ENCODE assay signal across 15 cellular contexts in genomic region chr6:129890164-129890563, GRCh38. TPM values are rescaled to one million over a fixed set of nuclear protein-coding genes. Genes with fewer than 3 reads are reported as not detected.
DNase-seq lines count a peak whose midpoint lies in the region; ATAC-seq and TF ChIP-seq lines count a peak whose summit lies in the region.
"Had no signal": no experiment of that assay in that cellular context is flagged by ENCODE, and none has a peak within 500 bp of the region (broad histone marks: within the 10 kb centered on the region; RNA-seq: fewer than 3 reads in every experiment).

No MANE protein-coding gene starts in this region.

- H3K4me3 ChIP-seq in GM23248 (no peak overlapping the region), SK-N-MC (no peak overlapping the region), fibroblast of the aortic adventitia (ENCODE audit: low read depth, low read length) (no peak overlapping the region)

- H3K9ac ChIP-seq in GM23248 (no peak overlapping the region), SK-N-MC (ENCODE audit: insufficient read length) (no peak overlapping the region)

- TF ChIP-seq CTCF in fibroblast of the aortic adventitia (IDR thresholded peaks at IDR 0.05; ENCODE audit: insufficient read depth, low read length): no peak

- H3K79me2 ChIP-seq in GM23248 (ENCODE audit: insufficient read depth): no peaks in the 10 kb centered on the region

- peak; percentile 11 for DNase-seq in AG08396 (ENCODE audit: low spot score)
- peak; percentile 64 for DNase-seq in GM23248
- no peak for DNase-seq in SK-N-MC (ENCODE audit: low read depth, low spot score)
- DNase-seq in fibroblast of the aortic adventitia (ENCODE audit: low read depth): peak; percentile 37
- no peak for DNase-seq in HK-2 (ENCODE audit: unreplicated experiment)
- no peak for DNase-seq in NCI-H2029 (lab: John Stamatoyannopoulos, UW)
- DNase-seq: activated CD8-positive, alpha-beta memory T cell treated with anti-CD3 and anti-CD28 coated beads for 24 hours; COR-L47; GOT3; NCI-H187; SHP77 treated with DMSO at 0.1 percent for 48 hours had no signal

- ATAC-seq in GM21360 (IDR thresholded peaks at IDR 0.05; ENCODE audit: unreplicated experiment) (no peak), HG03139 (IDR thresholded peaks at IDR 0.05; ENCODE audit: unreplicated experiment) (no peak)

- peaks cover 10% of the 10 kb centered on the region for H3F3A ChIP-seq in GM23248 (ENCODE audit: insufficient read depth)

- 40 to 44% methylated on average over 2 of the region's 2 CpGs for WGBS in GM23248 (ENCODE audit: low coverage in 1 of 2, low lambda C conversion rate in 2 of 2, missing lambda C conversion rate in 2 of 2), 2 experiments

- in situ Hi-C loops in GM23248 (cut with MboI): no loop called here

- H3K27ac ChIP-seq in GM23248: peak overlapping the region; percentile 31; the same call in 1 of the 2 replicates
- peak overlapping the region; percentile 65 for H3K27ac ChIP-seq in SK-N-MC

- no peaks in the 10 kb centered on the region for H3K27me3 ChIP-seq in GM23248 (replicated peaks; ENCODE audit: insufficient read depth)

- no peaks in the 10 kb centered on the region for H3K9me3 ChIP-seq in GM23248 (ENCODE audit: low read depth)
- no peaks in the 10 kb centered on the region for H3K9me3 ChIP-seq in SK-N-MC (ENCODE audit: low read depth, low read length)

- H3K4me1 ChIP-seq in GM23248 (ENCODE audit: insufficient read depth): peaks cover 16% of the 10 kb centered on the region

- no peak overlapping the region for H3K4me2 ChIP-seq in GM23248 (ENCODE audit: unreplicated experiment)

- no peaks in the 10 kb centered on the region for H3K9me2 ChIP-seq in GM23248 (ENCODE audit: insufficient read depth)

- no peaks in the 10 kb centered on the region for H4K20me1 ChIP-seq in GM23248 (ENCODE audit: insufficient read depth)

- H2AFZ ChIP-seq in GM23248: no peak overlapping the region

- H3K36me3 ChIP-seq in GM23248 (ENCODE audit: low read depth) (no peaks in the 10 kb centered on the region), SK-N-MC (ENCODE audit: insufficient read depth, low read length) (no peaks in the 10 kb centered on the region; the same call in 1 of the 2 replicates)

RNA-seq across cellular contexts. Expression of gene TMEM244, which starts 29.0 kb away (rescaled TPM):
- total RNA-seq in GM23248 (2014; rRNA removed; shearing (Covaris generic)): not detected in 2 replicates
- not detected in 2 replicates for polyA plus RNA-seq in GM23248 (2016; fragmentation: Nextera tagmentation; extraction: Ambion mirVana)
- total RNA-seq in fibroblast of the aortic adventitia (ENCODE audit: low replicate concordance): 0.45 TPM in 1 of 2 replicates, not detected in the other
- total RNA-seq: natural killer cell treated with Interleukin-12 subunit alpha and Interleukin-12 subunit beta and Interleukin-15 and Interleukin-18, amount 100 ng/mL, for 72 hours; urinary bladder had no signal
- polyA plus RNA-seq: urinary bladder had no signal

Comparison
In these comparisons a context has a peak if more than half of its experiments do, and no peak if none do; other contexts are left out.
1. DNase-seq: peak in AG08396 (single experiment), GM23248 (single experiment) and fibroblast of the aortic adventitia (single experiment); none in SK-N-MC (single experiment), HK-2 (single experiment) and NCI-H2029 (single experiment).